In genomic region chr6:56388414-56388752, GRCh38 we compare ENCODE assay signal across 14 cellular contexts.
"Had no signal": no experiment of that assay in that cellular context is flagged by ENCODE, and none has a peak within 500 bp of the region (broad histone marks: within the 10 kb centered on the region; RNA-seq: fewer than 3 reads in every experiment).

No MANE protein-coding gene starts in this region.

- H3K36me3 ChIP-seq: neutrophil had no signal

- H3K27ac ChIP-seq: dorsolateral prefrontal cortex, neutrophil, VCaP had no signal

- ATAC-seq: activated T-cell treated with anti-CD3 and anti-CD28 coated beads, Interleukin-2, amount 50 U/mL, for 72 hours; naive thymus-derived CD4-positive, alpha-beta T cell; T-cell had no signal

- H3K9me3 ChIP-seq: neutrophil had no signal

- H3K4me3 ChIP-seq: dorsolateral prefrontal cortex, lung, smooth muscle cell had no signal

- H3K27me3 ChIP-seq: dorsolateral prefrontal cortex, neutrophil had no signal

- DNase-seq: activated CD4-positive, alpha-beta memory T cell treated with anti-CD3 and anti-CD28 coated beads for 36 hours; activated gamma-delta T cell treated with Interleukin-2 at 50 U/mL for 16 hours; activated naive CD8-positive, alpha-beta T cell treated with anti-CD3 and anti-CD28 coated beads for 36 hours; activated T-cell treated with anti-CD3 and anti-CD28 coated beads, Interleukin-2, amount 50 U/mL, for 72 hours; dorsolateral prefrontal cortex; glutamatergic neuron; naive thymus-derived CD4-positive, alpha-beta T cell; retina; T-cell; T1000 had no signal
